In the genomic region with DNA sequence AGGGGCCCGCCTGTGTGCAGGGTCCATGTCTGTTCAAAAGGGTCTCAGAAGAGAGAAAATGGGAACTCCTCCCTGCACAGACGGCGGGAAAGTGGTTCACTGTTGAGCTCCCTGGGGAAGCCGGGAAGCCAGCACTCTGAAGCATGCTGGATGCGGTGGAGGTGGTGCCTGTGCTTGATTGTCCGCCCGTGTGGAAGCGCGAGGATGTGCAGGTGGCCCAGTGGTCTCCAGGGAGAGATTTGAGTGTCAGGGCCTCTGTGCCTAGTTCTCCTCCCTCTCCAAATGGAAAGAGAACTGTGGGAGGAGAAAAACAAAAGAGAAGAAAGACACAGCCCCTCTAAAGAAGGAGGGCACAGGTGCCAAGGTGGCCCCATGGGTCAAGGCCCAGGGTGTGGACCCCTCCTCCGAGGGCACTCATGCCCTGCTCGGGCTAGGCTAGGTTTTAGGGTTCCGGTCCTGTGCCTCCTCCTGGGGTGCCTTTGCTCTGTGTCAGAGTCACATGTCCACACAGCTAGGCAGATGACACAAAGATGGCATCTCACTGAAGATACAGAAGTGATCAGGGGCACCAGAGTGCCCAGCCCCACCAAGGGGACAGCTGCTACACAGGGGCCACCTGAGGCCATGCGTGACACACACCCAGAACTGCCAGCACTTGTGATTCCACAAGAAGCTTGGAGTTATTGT, we compare ENCODE assay signal across 16 cellular contexts.
DNase-seq lines count a peak whose midpoint lies in the region; ATAC-seq and TF ChIP-seq lines count a peak whose summit lies in the region.
"Had no signal": no experiment of that assay in that cellular context is flagged by ENCODE, and none has a peak within 500 bp of the region (broad histone marks: within the 10 kb centered on the region; RNA-seq: fewer than 3 reads in every experiment).

No MANE protein-coding gene starts in this region.

- peaks cover 5% of the 10 kb centered on the region; the same call in 1 of the 2 replicates for H3K36me3 ChIP-seq in HUES48 (ENCODE audit: control insufficient read depth, insufficient read depth, low read length)
- peaks cover 12% of the 10 kb centered on the region for H3K36me3 ChIP-seq in SJCRH30
- H3K36me3 ChIP-seq in colonic mucosa = no peaks in the 10 kb centered on the region

- H3K9me3 ChIP-seq in AG04450 (ENCODE audit: control insufficient read depth, insufficient read depth, low read length) (no peaks in the 10 kb centered on the region), HUES48 (ENCODE audit: control insufficient read depth, insufficient read depth, low read length) (no peaks in the 10 kb centered on the region), SJCRH30 (replicated peaks) (no peaks in the 10 kb centered on the region), colonic mucosa (no peaks in the 10 kb centered on the region)
- H3K9me3 ChIP-seq: esophagus muscularis mucosa, left lung, pancreas, tibial artery had no signal

- TF ChIP-seq CTCF in AG04450 (IDR thresholded peaks at IDR 0.05; ENCODE audit: low read depth, low read length) = no peak
- no peak for TF ChIP-seq CTCF in WTC11 (IDR thresholded peaks at IDR 0.05)
- no peak for TF ChIP-seq CTCF in mesothelial cell of epicardium (IDR thresholded peaks at IDR 0.05; ENCODE audit: unreplicated experiment)
- TF ChIP-seq CTCF in colonic mucosa (IDR thresholded peaks at IDR 0.05) = no peak

- peaks cover 39% of the 10 kb centered on the region for H3K4me1 Mint-ChIP-seq in WTC11
- peaks cover 20% of the 10 kb centered on the region for H3K4me1 Mint-ChIP-seq in mesothelial cell of epicardium
- H3K4me1 Mint-ChIP-seq: activated CD4-positive, alpha-beta T cell treated with anti-CD3 and anti-CD28 coated beads, Interleukin-2, amount 10 ng/mL, durations not matched to agents 7 days and 5 days had no signal

- CTCF ChIA-PET in AG04450 (lab: Charles Lee) = no interaction called here
- CTCF ChIA-PET in WTC11 (lab: Charles Lee) = interaction anchor here (0.6 to 3.1 kb wide), 8 partner anchors 10 to 1183 kb away, joined by 3 to 18 read pairs (median 4); no protein-coding TSS in a partner anchor

- no peak overlapping the region for H3K4me3 ChIP-seq in AG04450 (ENCODE audit: low read depth, low read length)
- H3K4me3 ChIP-seq in HUES48 (ENCODE audit: low read depth, low read length) = no peak overlapping the region
- H3K4me3 ChIP-seq in SJCRH30 = no peak overlapping the region
- no peak overlapping the region for H3K4me3 ChIP-seq in colonic mucosa
- H3K4me3 ChIP-seq: esophagus muscularis mucosa, left lung, pancreas, tibial artery had no signal

- intact Hi-C loops in colonic mucosa (cut with DNase I) = no loop called here

- no peaks in the 10 kb centered on the region for H3K9me3 Mint-ChIP-seq in WTC11
- no peaks in the 10 kb centered on the region for H3K9me3 Mint-ChIP-seq in mesothelial cell of epicardium
- H3K9me3 Mint-ChIP-seq: activated CD4-positive, alpha-beta T cell treated with anti-CD3 and anti-CD28 coated beads, Interleukin-2, amount 10 ng/mL, durations not matched to agents 7 days and 5 days; activated T-cell treated with anti-CD3 and anti-CD28 coated beads, Interleukin-2, amount 50 U/mL, for 24 hours had no signal

- DNase-seq in AG04450 (ENCODE audit: low read depth, low spot score) = no peak
- DNase-seq in WTC11 (ENCODE audit: low spot score) = peak; percentile 33
- no peak for DNase-seq in mesothelial cell of epicardium (ENCODE audit: low spot score in 2 of 2, unreplicated experiment in 2 of 2)
- no peak for DNase-seq in SJCRH30
- DNase-seq in colonic mucosa = no peak
- DNase-seq in cortex of kidney (lab: John Stamatoyannopoulos, UW) = no peak
- DNase-seq: activated CD4-positive, alpha-beta T cell treated with anti-CD3 and anti-CD28 coated beads, Interleukin-2, amount 10 ng/mL, durations not matched to agents 7 days and 5 days; activated T-cell treated with anti-CD3 and anti-CD28 coated beads, Interleukin-2, amount 50 U/mL, for 24 hours; DMS79 treated with DMSO at 0.1 percent for 48 hours; NCI-H446; pancreas; tibial artery had no signal

- H3K36me3 Mint-ChIP-seq in WTC11 = peaks cover 7% of the 10 kb centered on the region; the same call in 1 of the 2 replicates
- H3K36me3 Mint-ChIP-seq in mesothelial cell of epicardium = peaks cover 29% of the 10 kb centered on the region

- H3K4me3 Mint-ChIP-seq in WTC11 = peak overlapping the region; percentile 25
- peak overlapping the region; percentile 59 for H3K4me3 Mint-ChIP-seq in mesothelial cell of epicardium
- H3K4me3 Mint-ChIP-seq: activated CD4-positive, alpha-beta T cell treated with anti-CD3 and anti-CD28 coated beads, Interleukin-2, amount 10 ng/mL, durations not matched to agents 7 days and 5 days; activated T-cell treated with anti-CD3 and anti-CD28 coated beads, Interleukin-2, amount 50 U/mL, for 24 hours had no signal

- H3K9ac ChIP-seq in HUES48 (ENCODE audit: low read depth, low read length) = no peak overlapping the region; the same call in 1 of the 2 replicates
- H3K9ac ChIP-seq in colonic mucosa (ENCODE audit: low read depth in 2 of 2, low read length in 2 of 2) = no peak overlapping the region

- POLR2A ChIA-PET in AG04450 (lab: Yijun Ruan, JAX) = no interaction called here
- POLR2A ChIA-PET in WTC11 (lab: Charles Lee) = interaction anchor here (0.9 to 3.0 kb wide), 4 partner anchors 8 to 13 kb away, joined by 3 to 15 read pairs (median 6); no protein-coding TSS in a partner anchor

- ATAC-seq in WTC11 = peak; percentile 37
- no peak for ATAC-seq in HG03196 (IDR thresholded peaks at IDR 0.05; ENCODE audit: unreplicated experiment)
- ATAC-seq: left lung had no signal

- H3K27me3 ChIP-seq in AG04450 (ENCODE audit: control insufficient read depth, insufficient read depth, low read length) (no peaks in the 10 kb centered on the region), HUES48 (ENCODE audit: control insufficient read depth, insufficient read depth, low read length) (peaks cover 18% of the 10 kb centered on the region), SJCRH30 (no peaks in the 10 kb centered on the region), colonic mucosa (no peaks in the 10 kb centered on the region)
- H3K27me3 ChIP-seq: esophagus muscularis mucosa, left lung, pancreas, tibial artery had no signal

- H3K27ac ChIP-seq in AG04450 (ENCODE audit: low read depth, low read length) (peak overlapping the region; percentile 47), HUES48 (ENCODE audit: low read depth, low read length) (peak overlapping the region; percentile 67), SJCRH30 (no peak overlapping the region), colonic mucosa (no peak overlapping the region)
- H3K27ac ChIP-seq: esophagus muscularis mucosa, pancreas, tibial artery had no signal

- H3K4me1 ChIP-seq in HUES48 (ENCODE audit: control insufficient read depth, insufficient read depth, low read length) (peaks cover 22% of the 10 kb centered on the region), SJCRH30 (no peaks in the 10 kb centered on the region), colonic mucosa (no peaks in the 10 kb centered on the region)
- H3K4me1 ChIP-seq: pancreas had no signal

- H3K27ac Mint-ChIP-seq in WTC11 = peak overlapping the region; percentile 93
- H3K27ac Mint-ChIP-seq in mesothelial cell of epicardium = peak overlapping the region; percentile 97
- H3K27ac Mint-ChIP-seq: activated CD4-positive, alpha-beta T cell treated with anti-CD3 and anti-CD28 coated beads, Interleukin-2, amount 10 ng/mL, durations not matched to agents 7 days and 5 days; activated T-cell treated with anti-CD3 and anti-CD28 coated beads, Interleukin-2, amount 50 U/mL, for 24 hours had no signal

- H3K27me3 Mint-ChIP-seq in WTC11 (ENCODE audit: low read depth) (peaks cover 30% of the 10 kb centered on the region), mesothelial cell of epicardium (ENCODE audit: low read depth) (no peaks in the 10 kb centered on the region)
- H3K27me3 Mint-ChIP-seq: activated CD4-positive, alpha-beta T cell treated with anti-CD3 and anti-CD28 coated beads, Interleukin-2, amount 10 ng/mL, durations not matched to agents 7 days and 5 days; activated T-cell treated with anti-CD3 and anti-CD28 coated beads, Interleukin-2, amount 50 U/mL, for 24 hours had no signal

TF ChIP-seq in WTC11, 78 proteins besides CTCF, POLR2A, EP300 and RAD21 (continues in another document):
- TF ChIP-seq, protein P1, sequence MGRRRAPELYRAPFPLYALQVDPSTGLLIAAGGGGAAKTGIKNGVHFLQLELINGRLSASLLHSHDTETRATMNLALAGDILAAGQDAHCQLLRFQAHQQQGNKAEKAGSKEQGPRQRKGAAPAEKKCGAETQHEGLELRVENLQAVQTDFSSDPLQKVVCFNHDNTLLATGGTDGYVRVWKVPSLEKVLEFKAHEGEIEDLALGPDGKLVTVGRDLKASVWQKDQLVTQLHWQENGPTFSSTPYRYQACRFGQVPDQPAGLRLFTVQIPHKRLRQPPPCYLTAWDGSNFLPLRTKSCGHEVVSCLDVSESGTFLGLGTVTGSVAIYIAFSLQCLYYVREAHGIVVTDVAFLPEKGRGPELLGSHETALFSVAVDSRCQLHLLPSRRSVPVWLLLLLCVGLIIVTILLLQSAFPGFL (CRISPR knock-in tag; IDR thresholded peaks at IDR 0.05; ENCODE audit: borderline replicate concordance) = no peak
- TF ChIP-seq KAT7 (CRISPR knock-in tag; IDR thresholded peaks at IDR 0.05; ENCODE audit: borderline replicate concordance) = no peak
- TF ChIP-seq, protein P2, sequence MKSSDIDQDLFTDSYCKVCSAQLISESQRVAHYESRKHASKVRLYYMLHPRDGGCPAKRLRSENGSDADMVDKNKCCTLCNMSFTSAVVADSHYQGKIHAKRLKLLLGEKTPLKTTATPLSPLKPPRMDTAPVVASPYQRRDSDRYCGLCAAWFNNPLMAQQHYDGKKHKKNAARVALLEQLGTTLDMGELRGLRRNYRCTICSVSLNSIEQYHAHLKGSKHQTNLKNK (CRISPR knock-in tag; IDR thresholded peaks at IDR 0.05) = no peak
- TF ChIP-seq ZNF219 (CRISPR knock-in tag; IDR thresholded peaks at IDR 0.05; ENCODE audit: borderline replicate concordance) = no peak
- TF ChIP-seq ZNF671 (CRISPR knock-in tag; IDR thresholded peaks at IDR 0.05) = no peak
- no peak for TF ChIP-seq ZNF232 (CRISPR knock-in tag; IDR thresholded peaks at IDR 0.05)
- TF ChIP-seq, protein P3, sequence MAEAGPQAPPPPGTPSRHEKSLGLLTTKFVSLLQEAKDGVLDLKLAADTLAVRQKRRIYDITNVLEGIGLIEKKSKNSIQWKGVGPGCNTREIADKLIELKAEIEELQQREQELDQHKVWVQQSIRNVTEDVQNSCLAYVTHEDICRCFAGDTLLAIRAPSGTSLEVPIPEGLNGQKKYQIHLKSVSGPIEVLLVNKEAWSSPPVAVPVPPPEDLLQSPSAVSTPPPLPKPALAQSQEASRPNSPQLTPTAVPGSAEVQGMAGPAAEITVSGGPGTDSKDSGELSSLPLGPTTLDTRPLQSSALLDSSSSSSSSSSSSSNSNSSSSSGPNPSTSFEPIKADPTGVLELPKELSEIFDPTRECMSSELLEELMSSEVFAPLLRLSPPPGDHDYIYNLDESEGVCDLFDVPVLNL (CRISPR knock-in tag; IDR thresholded peaks at IDR 0.05; ENCODE audit: borderline replicate concordance, low read depth) = no peak

Comparison
In these comparisons a context has a peak if more than half of its experiments do, and no peak if none do; other contexts are left out.
1. H3K27ac ChIP-seq: peak in AG04450 (single experiment) and HUES48 (single experiment); none in SJCRH30 (single experiment) and colonic mucosa (single experiment).